Comparison of ENCODE assay signal across 22 cellular contexts in genomic region chr12:102281231-102281630, GRCh38.
DNase-seq lines count a peak whose midpoint lies in the region; ATAC-seq, FAIRE-seq and TF ChIP-seq lines count a peak whose summit lies in the region.
"Had no signal": no experiment of that assay in that cellular context is flagged by ENCODE, and none has a peak within 500 bp of the region (broad histone marks: within the 10 kb centered on the region; RNA-seq: fewer than 3 reads in every experiment).

No MANE protein-coding gene starts in this region.

- no peak overlapping the region for H3K9ac ChIP-seq in endothelial cell of umbilical vein (replicated peaks; ENCODE audit: extremely low read depth, insufficient read depth, low read length)
- H3K9ac ChIP-seq in mesenchymal stem cell (ENCODE audit: low read length): no peak overlapping the region
- H3K9ac ChIP-seq: BLaER1 treated with 17β-estradiol and CSF1 and Interleukin-3, amounts not matched to agents 10 nM and 100 nM; GM23248 had no signal

- H2BK5ac ChIP-seq in mesenchymal stem cell (ENCODE audit: low read depth, low read length, poor library complexity, severe bottlenecking): no peak overlapping the region

- no peak overlapping the region for H2BK15ac ChIP-seq in mesenchymal stem cell (ENCODE audit: low read depth, poor library complexity, severe bottlenecking)

- H3K4ac ChIP-seq in mesenchymal stem cell (ENCODE audit: low read depth in 1 of 2, low read length in 2 of 2): no peak overlapping the region

- H3K9me1 ChIP-seq in endothelial cell of umbilical vein (replicated peaks; ENCODE audit: control insufficient read depth, extremely low read depth, insufficient read depth, low read length): no peaks in the 10 kb centered on the region

- POLR2A ChIA-PET in endothelial cell of umbilical vein (lab: Charles Lee): no interaction called here

- H2AFZ ChIP-seq in endothelial cell of umbilical vein (ENCODE audit: low read depth, low read length) (no peak overlapping the region), mesenchymal stem cell (ENCODE audit: low read depth, low read length) (no peak overlapping the region)
- H2AFZ ChIP-seq: GM23248 had no signal

- BruUV-seq in endothelial cell of umbilical vein (replicated peaks; lab: Mats Ljungman, UMichigan): no TSS peak

- no peak overlapping the region for H3K27ac ChIP-seq in endothelial cell of umbilical vein (ENCODE audit: insufficient read depth, low read depth, low read length)
- H3K27ac ChIP-seq in upper lobe of right lung: no peak overlapping the region
- no peak overlapping the region for H3K27ac ChIP-seq in mesenchymal stem cell (ENCODE audit: low read length, poor library complexity, severe bottlenecking)
- H3K27ac ChIP-seq: BLaER1 treated with 17β-estradiol and CSF1 and Interleukin-3, amounts not matched to agents 10 nM and 100 nM; GM23248 had no signal

- CTCF ChIA-PET in endothelial cell of umbilical vein (lab: Charles Lee): no interaction called here

- H2AK5ac ChIP-seq in mesenchymal stem cell (ENCODE audit: low read length, severe bottlenecking): no peak overlapping the region

- TF ChIP-seq POLR2A in endothelial cell of umbilical vein (IDR thresholded peaks at IDR 0.05; ENCODE audit: low read depth, low read length): no peak

- no peak overlapping the region for H3K14ac ChIP-seq in mesenchymal stem cell (ENCODE audit: low read length in 2 of 2)

- H3K4me2 ChIP-seq in endothelial cell of umbilical vein (ENCODE audit: insufficient read depth, low read length): no peak overlapping the region
- no peak overlapping the region for H3K4me2 ChIP-seq in mesenchymal stem cell (ENCODE audit: low read length, poor library complexity, severe bottlenecking)
- H3K4me2 ChIP-seq: BLaER1 treated with 17β-estradiol and CSF1 and Interleukin-3, amounts not matched to agents 10 nM and 100 nM had no signal

- peak; percentile 60 for ATAC-seq in upper lobe of right lung
- ATAC-seq: GM12878 had no signal

- no peak overlapping the region for H4K8ac ChIP-seq in mesenchymal stem cell (ENCODE audit: low read length)

- no peaks in the 10 kb centered on the region for H3K27me3 ChIP-seq in endothelial cell of umbilical vein (ENCODE audit: control insufficient read depth in 2 of 2, insufficient read depth in 2 of 2, low read length in 2 of 2)
- H3K27me3 ChIP-seq in upper lobe of right lung: no peaks in the 10 kb centered on the region
- H3K27me3 ChIP-seq in mesenchymal stem cell (ENCODE audit: control insufficient read depth in 1 of 2, insufficient read depth in 1 of 2, low read length in 2 of 2): no peaks in the 10 kb centered on the region
- H3K27me3 ChIP-seq: BE2C; BLaER1 treated with 17β-estradiol and CSF1 and Interleukin-3, amounts not matched to agents 10 nM and 100 nM had no signal

- no peak overlapping the region for H3K18ac ChIP-seq in mesenchymal stem cell (ENCODE audit: low read depth in 1 of 2, low read length in 2 of 2)

- DNase-seq in MV-4-11 (lab: John Stamatoyannopoulos, UW) (peak; percentile 32), OCI-M1 (lab: John Stamatoyannopoulos, UW) (peak; percentile 30), endothelial cell of umbilical vein (ENCODE audit: low read depth, low spot score) (peak; percentile 51), upper lobe of right lung (no peak), Ammon's horn (ENCODE audit: low spot score) (no peak), mesenchymal stem cell (no peak), nucleus accumbens (lab: John Stamatoyannopoulos, UW) (no peak)
- DNase-seq: BE2C; CD4-positive, alpha-beta T cell; CD8-positive, alpha-beta memory T cell; DMS 273 treated with DMSO at 0.1 percent for 48 hours; DMS79; EL; GDM1; GM23248; H7; HCEC 1CT had no signal

- H3K79me2 ChIP-seq in endothelial cell of umbilical vein (ENCODE audit: control insufficient read depth, insufficient read depth, low read length): no peaks in the 10 kb centered on the region

- no peaks in the 10 kb centered on the region for H3K79me1 ChIP-seq in mesenchymal stem cell (replicated peaks; ENCODE audit: low read length, poor library complexity, severe bottlenecking)

- 83% methylated on average over 1 of the region's 1 CpG for WGBS in mesenchymal stem cell

- no peak overlapping the region for H3K23ac ChIP-seq in mesenchymal stem cell (ENCODE audit: low read length in 2 of 2)

- no peak overlapping the region for H2BK12ac ChIP-seq in mesenchymal stem cell (ENCODE audit: low read length in 2 of 2)

- intact Hi-C loops in endothelial cell of umbilical vein (cut with micrococcal nuclease) (no loop called here), upper lobe of right lung (cut with DNase I) (no loop called here)

- no peak overlapping the region for H4K91ac ChIP-seq in mesenchymal stem cell (ENCODE audit: low read length)

- H3K36me3 ChIP-seq in endothelial cell of umbilical vein (ENCODE audit: control insufficient read depth in 2 of 2, extremely low read depth in 1 of 2, insufficient read depth in 2 of 2, low read length in 2 of 2) (no peaks in the 10 kb centered on the region), upper lobe of right lung (no peaks in the 10 kb centered on the region), mesenchymal stem cell (ENCODE audit: control insufficient read depth in 1 of 2, insufficient read depth in 2 of 2, low read depth in 1 of 2, low read length in 2 of 2) (no peaks in the 10 kb centered on the region)
- H3K36me3 ChIP-seq: BE2C; BLaER1 treated with 17β-estradiol and CSF1 and Interleukin-3, amounts not matched to agents 10 nM and 100 nM had no signal

- H3K4me3 ChIP-seq in endothelial cell of umbilical vein (replicated peaks in 1 of 3; ENCODE audit: insufficient read depth in 1 of 3, low read depth in 1 of 3, low read length in 3 of 3) (no peak overlapping the region), upper lobe of right lung (no peak overlapping the region), mesenchymal stem cell (ENCODE audit: insufficient read depth in 1 of 2, low read depth in 1 of 2, low read length in 2 of 2) (no peak overlapping the region)
- H3K4me3 ChIP-seq: BLaER1 treated with 17β-estradiol and CSF1 and Interleukin-3, amounts not matched to agents 10 nM and 100 nM; GM12878; GM23248 had no signal

- TF ChIP-seq CTCF in endothelial cell of umbilical vein (IDR thresholded peaks at IDR 0.05; ENCODE audit: extremely low read depth in 1 of 2, insufficient read depth in 1 of 2, low read depth in 1 of 2, low read length in 2 of 2) (no peak), upper lobe of right lung (IDR thresholded peaks at IDR 0.05) (no peak)

- dilution Hi-C loops in endothelial cell of umbilical vein (cut with MboI; ENCODE audit: extremely low pct_ligation_motif_present, low sequenced_read_pairs): no loop called here

- H4K20me1 ChIP-seq in endothelial cell of umbilical vein (replicated peaks; ENCODE audit: control insufficient read depth, extremely low read depth, insufficient read depth, low read length): no peaks in the 10 kb centered on the region
- H4K20me1 ChIP-seq: BLaER1 treated with 17β-estradiol and CSF1 and Interleukin-3, amounts not matched to agents 10 nM and 100 nM had no signal

- H2BK120ac ChIP-seq in mesenchymal stem cell (ENCODE audit: low read depth, low read length): no peak overlapping the region

- no peak for FAIRE-seq in endothelial cell of umbilical vein (lab: Jason Lieb, UNC)
- FAIRE-seq: D721Med, GM12878, GM19239, H1 had no signal

- H3K4me1 ChIP-seq in endothelial cell of umbilical vein (ENCODE audit: control insufficient read depth, extremely low read depth, insufficient read depth, low read length): no peaks in the 10 kb centered on the region
- no peaks in the 10 kb centered on the region for H3K4me1 ChIP-seq in upper lobe of right lung
- H3K4me1 ChIP-seq in mesenchymal stem cell (ENCODE audit: control insufficient read depth, insufficient read depth, low read depth, low read length): no peaks in the 10 kb centered on the region
- H3K4me1 ChIP-seq: BE2C; BLaER1 treated with 17β-estradiol and CSF1 and Interleukin-3, amounts not matched to agents 10 nM and 100 nM had no signal

- no peaks in the 10 kb centered on the region for H3K9me3 ChIP-seq in endothelial cell of umbilical vein (replicated peaks; ENCODE audit: control insufficient read depth, insufficient read depth, low read length)
- no peaks in the 10 kb centered on the region for H3K9me3 ChIP-seq in upper lobe of right lung
- peaks cover 6% of the 10 kb centered on the region for H3K9me3 ChIP-seq in mesenchymal stem cell (ENCODE audit: control insufficient read depth, low read length)
- H3K9me3 ChIP-seq: BE2C had no signal

TF ChIP-seq in endothelial cell of umbilical vein, 7 proteins besides CTCF, POLR2A, EP300 and RAD21:
- TF ChIP-seq EZH2 (IDR thresholded peaks at IDR 0.05; ENCODE audit: borderline replicate concordance, low read depth, low read length, severe bottlenecking) (no peak), MYC (IDR thresholded peaks at IDR 0.05; ENCODE audit: low read depth, low read length) (no peak), JUN (IDR thresholded peaks at IDR 0.05; ENCODE audit: borderline replicate concordance, insufficient read depth, insufficient read length, low read depth) (no peak), MAX (IDR thresholded peaks at IDR 0.05; ENCODE audit: insufficient read depth, insufficient read length) (no peak), POLR2AphosphoS5 (IDR thresholded peaks at IDR 0.05; ENCODE audit: insufficient read depth, low read depth, low read length) (no peak), FOS (IDR thresholded peaks at IDR 0.05; ENCODE audit: borderline replicate concordance, insufficient read depth, low read length) (no peak), GATA2 (IDR thresholded peaks at IDR 0.05; ENCODE audit: insufficient read depth, insufficient read length, low read depth, low read length) (no peak)

Comparison
In these comparisons a context has a peak if more than half of its experiments do, and no peak if none do; other contexts are left out.
1. DNase-seq: peak in MV-4-11 (single experiment), OCI-M1 (single experiment) and endothelial cell of umbilical vein (single experiment); none in upper lobe of right lung (single experiment), Ammon's horn (single experiment), mesenchymal stem cell (single experiment) and nucleus accumbens (0 of 56).